Comparison of ENCODE assay signal across 27 cellular contexts in genomic region chr9:30299126-30299780, GRCh38.
"Had no signal": no experiment of that assay in that cellular context is flagged by ENCODE, and none has a peak within 500 bp of the region (broad histone marks: within the 10 kb centered on the region; RNA-seq: fewer than 3 reads in every experiment).

No MANE protein-coding gene starts in this region.

- DNase-seq: cerebellar nuclear complex; effector CD8-positive, alpha-beta T cell; foreskin keratinocyte; heart right ventricle; hippocampal formation; kidney glomerular epithelial cell; left colon; left ventricle myocardium inferior; lower lobe of right lung; naive B cell; stimulated activated CD4-positive, alpha-beta T cell treated with anti-CD3 and anti-CD28 coated beads, Interleukin-2, amount 100 ng/mL, for 24 hours; stimulated activated CD4-positive, alpha-beta T cell treated with anti-CD3 and anti-CD28 coated beads, Interleukin-4, amount 100 ng/mL, for 24 hours; stimulated activated naive B cell treated with anti-CD40 and anti-IgM and Interleukin-4, amounts not matched to agents 10 μg/mL and 1 μg/mL and 100 μg/mL, for 72 hours; uterus had no signal

- H3K27ac ChIP-seq: esophagus muscularis mucosa, foreskin keratinocyte, gastroesophageal sphincter, heart right ventricle, left ventricle myocardium inferior, lower lobe of right lung, parathyroid adenoma, prostate gland, right atrium auricular region, thoracic aorta, tibial nerve, upper lobe of left lung, uterus had no signal

- H3K4me3 ChIP-seq: esophagus muscularis mucosa, gastroesophageal sphincter, heart right ventricle, left ventricle myocardium inferior, lower lobe of right lung, prostate gland, right atrium auricular region, smooth muscle cell, thoracic aorta, tibial nerve, upper lobe of left lung, uterus had no signal

- ATAC-seq: foreskin keratinocyte; gastroesophageal sphincter; heart right ventricle; left colon; natural killer cell treated with Interleukin-12 subunit alpha and Interleukin-12 subunit beta and Interleukin-15 and Interleukin-18, amount 100 ng/mL, for 72 hours; sciatic nerve; stimulated activated naive B cell treated with anti-CD40 and anti-IgM and Interleukin-4, amounts not matched to agents 10 μg/mL and 1 μg/mL and 100 μg/mL, for 72 hours had no signal

- H3K9ac ChIP-seq: parathyroid adenoma had no signal

- H3K36me3 Mint-ChIP-seq: naive B cell; natural killer cell treated with Interleukin-12 subunit alpha and Interleukin-12 subunit beta and Interleukin-15 and Interleukin-18, amount 100 ng/mL, for 72 hours; stimulated activated naive B cell treated with anti-CD40 and anti-IgM and Interleukin-4, amounts not matched to agents 10 μg/mL and 1 μg/mL and 100 μg/mL, for 72 hours had no signal

- H3K4me1 ChIP-seq: esophagus muscularis mucosa, foreskin keratinocyte, gastroesophageal sphincter, heart right ventricle, left ventricle myocardium inferior, lower lobe of right lung, parathyroid adenoma, prostate gland, right atrium auricular region, tibial nerve, upper lobe of left lung, uterus had no signal

- H3K9me3 Mint-ChIP-seq: neural crest cell; stimulated activated naive CD8-positive, alpha-beta T cell treated with anti-CD3 and anti-CD28 coated beads, Interleukin-15, Interleukin-2, amounts not matched to agents 100 ng/mL and 50 ng/mL, for 24 hours had no signal

- H3K4me2 ChIP-seq: smooth muscle cell had no signal

- H3K27ac Mint-ChIP-seq: naive B cell; natural killer cell treated with Interleukin-12 subunit alpha and Interleukin-12 subunit beta and Interleukin-15 and Interleukin-18, amount 100 ng/mL, for 72 hours; stimulated activated naive B cell treated with anti-CD40 and anti-IgM and Interleukin-4, amounts not matched to agents 10 μg/mL and 1 μg/mL and 100 μg/mL, for 72 hours; stimulated activated naive CD8-positive, alpha-beta T cell treated with anti-CD3 and anti-CD28 coated beads, Interleukin-15, Interleukin-2, amounts not matched to agents 100 ng/mL and 50 ng/mL, for 24 hours had no signal

- H3K9me3 ChIP-seq: esophagus muscularis mucosa, gastroesophageal sphincter, left ventricle myocardium inferior, lower lobe of right lung, prostate gland, right atrium auricular region, thoracic aorta, tibial nerve, upper lobe of left lung, uterus had no signal

- H3K36me3 ChIP-seq: esophagus muscularis mucosa, gastroesophageal sphincter, heart right ventricle, left ventricle myocardium inferior, lower lobe of right lung, prostate gland, right atrium auricular region, thoracic aorta, tibial nerve, upper lobe of left lung, uterus had no signal

- H3K27me3 Mint-ChIP-seq: naive B cell; natural killer cell treated with Interleukin-12 subunit alpha and Interleukin-12 subunit beta and Interleukin-15 and Interleukin-18, amount 100 ng/mL, for 72 hours; stimulated activated naive B cell treated with anti-CD40 and anti-IgM and Interleukin-4, amounts not matched to agents 10 μg/mL and 1 μg/mL and 100 μg/mL, for 72 hours; stimulated activated naive CD8-positive, alpha-beta T cell treated with anti-CD3 and anti-CD28 coated beads, Interleukin-15, Interleukin-2, amounts not matched to agents 100 ng/mL and 50 ng/mL, for 24 hours had no signal

- H3K27me3 ChIP-seq: esophagus muscularis mucosa, foreskin keratinocyte, gastroesophageal sphincter, heart right ventricle, right atrium auricular region, tibial nerve, upper lobe of left lung, uterus had no signal

- H3K4me3 Mint-ChIP-seq: naive B cell; natural killer cell treated with Interleukin-12 subunit alpha and Interleukin-12 subunit beta and Interleukin-15 and Interleukin-18, amount 100 ng/mL, for 72 hours; neural crest cell; stimulated activated naive B cell treated with anti-CD40 and anti-IgM and Interleukin-4, amounts not matched to agents 10 μg/mL and 1 μg/mL and 100 μg/mL, for 72 hours; stimulated activated naive CD8-positive, alpha-beta T cell treated with anti-CD3 and anti-CD28 coated beads, Interleukin-15, Interleukin-2, amounts not matched to agents 100 ng/mL and 50 ng/mL, for 24 hours had no signal

- H3K4me1 Mint-ChIP-seq: naive B cell; neural crest cell; stimulated activated naive B cell treated with anti-CD40 and anti-IgM and Interleukin-4, amounts not matched to agents 10 μg/mL and 1 μg/mL and 100 μg/mL, for 72 hours had no signal
